Comparison of ENCODE assay signal across 1 cellular context in genomic region chr1:77639557-77640069, GRCh38.
TF ChIP-seq lines count a peak whose summit lies in the region.

No MANE protein-coding gene starts in this region.

TF ChIP-seq in GM12878, 131 proteins besides CTCF, POLR2A, EP300 and RAD21:
- peak; percentile 55 for TF ChIP-seq JUNB (IDR thresholded peaks at IDR 0.05)
- peak; percentile 43; the same call in 1 of the 2 replicates for TF ChIP-seq RUNX3 (IDR thresholded peaks at IDR 0.05; ENCODE audit: low read length)
- TF ChIP-seq SUZ12 (IDR thresholded peaks at IDR 0.05; ENCODE audit: unreplicated experiment): no peak
TF ChIP-seq in GM12878: peak in this region for 2.
